Comparison of ENCODE assay signal across 1 cellular context in genomic region chr16:84834403-84834772, GRCh38.
TF ChIP-seq lines count a peak whose summit lies in the region.

No MANE protein-coding gene starts in this region.

TF ChIP-seq in SK-N-SH, 30 proteins besides CTCF, POLR2A, EP300 and RAD21 (continued from another document):
- TF ChIP-seq MEF2A (IDR thresholded peaks at IDR 0.05; ENCODE audit: borderline replicate concordance, low read depth) (no peak), FOXJ3 (CRISPR knock-in tag; IDR thresholded peaks at IDR 0.05) (peak; percentile 38; the same call in 1 of the 2 replicates), POLR2AphosphoS5 (IDR thresholded peaks at IDR 0.05; ENCODE audit: low read depth, low read length) (no peak), TCF12 (IDR thresholded peaks at IDR 0.05) (peak; percentile 51; the same call in 1 of the 2 replicates), RFX5 (IDR thresholded peaks at IDR 0.05; ENCODE audit: low read length) (no peak)
